ENCODE assay signal across 1 cellular context in the genomic region with DNA sequence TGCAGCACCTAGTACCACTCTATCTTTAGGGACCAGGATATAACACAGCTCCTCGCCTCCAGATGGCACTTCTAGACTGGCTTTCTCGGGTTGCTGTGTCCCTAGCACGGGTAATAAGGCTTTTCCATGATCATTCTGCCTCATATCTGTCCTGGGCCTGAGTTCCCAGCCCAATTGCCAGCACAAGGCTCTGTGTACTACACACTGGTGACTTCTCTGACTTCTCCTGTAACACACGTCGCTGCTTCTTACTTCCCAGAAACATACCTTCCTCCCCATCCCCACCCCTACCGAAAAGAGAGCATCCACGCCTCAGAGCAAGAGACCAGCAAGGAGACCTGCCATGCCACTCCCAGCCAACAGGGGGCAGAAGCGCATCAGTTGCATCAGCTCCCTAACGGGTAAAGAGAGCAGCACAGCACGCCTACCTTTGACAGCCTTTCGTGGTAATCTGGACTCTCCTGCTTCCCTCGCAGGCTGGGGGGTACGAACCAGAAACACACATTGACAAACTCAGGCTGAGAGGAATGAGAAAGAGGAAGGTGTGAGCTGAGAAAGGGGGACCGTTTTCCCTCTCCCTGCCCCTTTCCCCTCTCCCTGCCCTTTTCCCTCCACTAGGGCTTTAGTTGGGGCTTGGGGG.
A peak's percentile ranks its signal among the peaks of the same experiment; 100 is the strongest.
TF ChIP-seq lines count a peak whose summit lies in the region.

No MANE protein-coding gene starts in this region.

TF ChIP-seq in HCT116, 20 proteins besides CTCF, POLR2A, EP300 and RAD21 (continued from another document):
- TF ChIP-seq CBX3 (IDR thresholded peaks at IDR 0.05; ENCODE audit: low read depth) = 0 out of 2 replicates have a peak, but pooled peaks have one; percentile 32
- TF ChIP-seq, protein P1, sequence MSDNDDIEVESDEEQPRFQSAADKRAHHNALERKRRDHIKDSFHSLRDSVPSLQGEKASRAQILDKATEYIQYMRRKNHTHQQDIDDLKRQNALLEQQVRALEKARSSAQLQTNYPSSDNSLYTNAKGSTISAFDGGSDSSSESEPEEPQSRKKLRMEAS (IDR thresholded peaks at IDR 0.05) = peak; percentile 59
